ENCODE assay signal across 33 cellular contexts in genomic region chr5:44396312-44396711, GRCh38. TPM values are rescaled to one million over a fixed set of nuclear protein-coding genes. Genes with fewer than 3 reads are reported as not detected.
"Had no signal": no experiment of that assay in that cellular context is flagged by ENCODE, and none has a peak within 500 bp of the region (broad histone marks: within the 10 kb centered on the region; RNA-seq: fewer than 3 reads in every experiment).

No MANE protein-coding gene starts in this region.

- H3K4me3 ChIP-seq: ascending aorta, breast epithelium had no signal

- H3K4me1 ChIP-seq: ascending aorta, breast epithelium had no signal

- ATAC-seq: activated CD8-positive, alpha-beta T cell treated with anti-CD3 and anti-CD28 coated beads for 36 hours; activated naive CD8-positive, alpha-beta T cell treated with anti-CD3 and anti-CD28 coated beads, Interleukin-2, amount 50 U/mL, for 24 hours; activated T-cell treated with anti-CD3 and anti-CD28 coated beads, Interleukin-2, amount 50 U/mL, for 4 hours; activated T-cell treated with anti-CD3 and anti-CD28 coated beads, Interleukin-2, amount 50 U/mL, for 72 hours; activated T-helper 17 cell treated with anti-CD3 and anti-CD28 coated beads, Interleukin-2, amount 50 U/mL, for 72 hours had no signal

- DNase-seq: activated B cell treated with CpG ODN at 0.5 μM for 24 hours; activated CD4-positive, alpha-beta memory T cell treated with anti-CD3 and anti-CD28 coated beads for 36 hours; activated CD4-positive, alpha-beta T cell treated with anti-CD3 and anti-CD28 coated beads for 4 hours; activated CD4-positive, alpha-beta T cell treated with anti-CD3 and anti-CD28 coated beads, Interleukin-2, amount 10 ng/mL, durations not matched to agents 24 days and 14 days; activated CD4-positive, alpha-beta T cell treated with anti-CD3 and anti-CD28 coated beads, Interleukin-2, amount 50 U/mL, for 1 hour; activated CD4-positive, alpha-beta T cell treated with anti-CD3 and anti-CD28 coated beads, Interleukin-2, amount 50 U/mL, for 4 hours; activated CD4-positive, CD25-positive, alpha-beta regulatory T cell treated with anti-CD3 and anti-CD28 coated beads, Interleukin-2, amount 50 U/mL, for 72 hours; activated CD8-positive, alpha-beta memory T cell treated with anti-CD3 and anti-CD28 coated beads, Interleukin-2, amount 50 U/mL, for 4 hours; activated CD8-positive, alpha-beta T cell treated with anti-CD3 and anti-CD28 coated beads for 36 hours; activated effector memory CD4-positive, alpha-beta T cell treated with anti-CD3 and anti-CD28 coated beads, Interleukin-2, amount 50 U/mL, for 16 hours; activated naive CD4-positive, alpha-beta T cell treated with anti-CD3 and anti-CD28 coated beads, Interleukin-2, amount 10 ng/mL, durations not matched to agents 7 days and 5 days; activated naive CD4-positive, alpha-beta T cell treated with Interleukin-2 at 50 U/mL for 16 hours; activated naive CD8-positive, alpha-beta T cell treated with anti-CD3 and anti-CD28 coated beads, Interleukin-2, amount 10 ng/mL, durations not matched to agents 7 days and 5 days; activated naive CD8-positive, alpha-beta T cell treated with anti-CD3 and anti-CD28 coated beads, Interleukin-2, amount 50 U/mL, for 24 hours; activated T-cell treated with anti-CD3 and anti-CD28 coated beads for 4 hours; activated T-cell treated with anti-CD3 and anti-CD28 coated beads, Interleukin-2, amount 50 U/mL, for 1 hour; activated T-cell treated with anti-CD3 and anti-CD28 coated beads, Interleukin-2, amount 50 U/mL, for 4 hours; activated T-cell treated with anti-CD3 and anti-CD28 coated beads, Interleukin-2, amount 50 U/mL, for 72 hours; amygdala; anterior cingulate cortex; brain microvascular endothelial cell; caudate nucleus; cerebellar nuclear complex; T-helper 1 cell; T-helper 2 cell; T-helper 9 cell had no signal

- H3K27ac ChIP-seq: ascending aorta, brain microvascular endothelial cell, breast epithelium, VCaP had no signal

- H3K27me3 ChIP-seq: ascending aorta, brain microvascular endothelial cell, breast epithelium had no signal

- H3K36me3 ChIP-seq: ascending aorta, brain microvascular endothelial cell, breast epithelium had no signal

- H3K9me3 ChIP-seq: ascending aorta, breast epithelium had no signal

RNA-seq across cellular contexts. Expression of gene FGF10, which starts 7.1 kb away (rescaled TPM):
- total RNA-seq: activated B cell treated with CpG ODN at 0.5 μM for 24 hours; activated CD4-positive, alpha-beta memory T cell treated with anti-CD3 and anti-CD28 coated beads for 36 hours; activated CD4-positive, alpha-beta T cell treated with anti-CD3 and anti-CD28 coated beads, Interleukin-2, amount 10 ng/mL, durations not matched to agents 24 days and 14 days; activated CD8-positive, alpha-beta memory T cell treated with anti-CD3 and anti-CD28 coated beads for 36 hours; activated CD8-positive, alpha-beta T cell treated with anti-CD3 and anti-CD28 coated beads for 36 hours; activated naive CD8-positive, alpha-beta T cell treated with anti-CD3 and anti-CD28 coated beads, Interleukin-2, amount 10 ng/mL, durations not matched to agents 7 days and 5 days; activated T-cell treated with anti-CD3 and anti-CD28 coated beads, Interleukin-2, amount 50 U/mL, for 4 hours; activated T-cell treated with anti-CD3 and anti-CD28 coated beads, Interleukin-2, amount 50 U/mL, for 72 hours; activated T-helper 1 cell treated with anti-CD3 and anti-CD28 coated beads, Interleukin-12 subunit alpha, Interleukin-12 subunit beta, Interleukin-2, Interleukin-4 antibody, amounts not matched to agents 30 ng/mL and 10 ng/mL and 1 ng/mL, durations not matched to agents 14 hours and 24 hours and 36 hours; activated T-helper 17 cell treated with anti-CD3 and anti-CD28 coated beads, Interleukin-2, amount 50 U/mL, for 72 hours; chondrocyte had no signal
